ENCODE assay signal across 25 cellular contexts in genomic region chr9:117697046-117697445, GRCh38.
"Had no signal": no experiment of that assay in that cellular context is flagged by ENCODE, and none has a peak within 500 bp of the region (broad histone marks: within the 10 kb centered on the region; RNA-seq: fewer than 3 reads in every experiment).

No MANE protein-coding gene starts in this region.

- H3K27me3 Mint-ChIP-seq: stimulated activated memory B cell treated with anti-CD40 and anti-IgM and Interleukin-4, amounts not matched to agents 10 μg/mL and 1 μg/mL and 100 μg/mL, for 72 hours; stimulated activated naive CD8-positive, alpha-beta T cell treated with anti-CD3 and anti-CD28 coated beads, Interleukin-15, Interleukin-2, amounts not matched to agents 100 ng/mL and 50 ng/mL, for 24 hours had no signal

- H3K27ac ChIP-seq: coronary artery, hepatocyte, neural progenitor cell, pancreas, prostate gland, right lobe of liver, tibial artery had no signal

- H3K4me1 Mint-ChIP-seq: neural progenitor cell had no signal

- ATAC-seq: left cardiac atrium; left ventricle myocardium superior; natural killer cell treated with Interleukin-12 subunit alpha and Interleukin-12 subunit beta and Interleukin-15 and Interleukin-18, amount 100 ng/mL, for 72 hours; pancreas; right lobe of liver; stimulated activated memory B cell treated with anti-CD40 and anti-IgM and Interleukin-4, amounts not matched to agents 10 μg/mL and 1 μg/mL and 100 μg/mL, for 72 hours had no signal

- H3K4me3 ChIP-seq: coronary artery, hepatocyte, lung, neural progenitor cell, pancreas, prostate gland, right lobe of liver, tibial artery had no signal

- H3K4me3 Mint-ChIP-seq: endodermal cell; natural killer cell treated with Interleukin-12 subunit alpha and Interleukin-12 subunit beta and Interleukin-15 and Interleukin-18, amount 100 ng/mL, for 72 hours; neural progenitor cell; stimulated activated memory B cell treated with anti-CD40 and anti-IgM and Interleukin-4, amounts not matched to agents 10 μg/mL and 1 μg/mL and 100 μg/mL, for 72 hours; stimulated activated naive CD8-positive, alpha-beta T cell treated with anti-CD3 and anti-CD28 coated beads, Interleukin-15, Interleukin-2, amounts not matched to agents 100 ng/mL and 50 ng/mL, for 24 hours had no signal

- H3K27ac Mint-ChIP-seq: endodermal cell; natural killer cell treated with Interleukin-12 subunit alpha and Interleukin-12 subunit beta and Interleukin-15 and Interleukin-18, amount 100 ng/mL, for 72 hours; neural progenitor cell; stimulated activated memory B cell treated with anti-CD40 and anti-IgM and Interleukin-4, amounts not matched to agents 10 μg/mL and 1 μg/mL and 100 μg/mL, for 72 hours; stimulated activated naive CD8-positive, alpha-beta T cell treated with anti-CD3 and anti-CD28 coated beads, Interleukin-15, Interleukin-2, amounts not matched to agents 100 ng/mL and 50 ng/mL, for 24 hours had no signal

- H3K27me3 ChIP-seq: hepatocyte, neural progenitor cell, pancreas, right lobe of liver, tibial artery had no signal

- H3K4me1 ChIP-seq: neural progenitor cell, pancreas, prostate gland, right lobe of liver, tibial artery had no signal

- H3K36me3 ChIP-seq: neural progenitor cell, pancreas, prostate gland, right lobe of liver, tibial artery had no signal

- FAIRE-seq: endothelial cell of umbilical vein, kidney, pancreas had no signal

- H3K9me3 ChIP-seq: pancreas, prostate gland, right lobe of liver, tibial artery had no signal

- H3K36me3 Mint-ChIP-seq: natural killer cell treated with Interleukin-12 subunit alpha and Interleukin-12 subunit beta and Interleukin-15 and Interleukin-18, amount 100 ng/mL, for 72 hours; neural progenitor cell had no signal

- DNase-seq: effector CD4-positive, alpha-beta T cell; endodermal cell; foreskin melanocyte; head of caudate nucleus; kidney; left cardiac atrium; left ventricle myocardium superior; mesenchymal stem cell; midbrain; occipital lobe; pancreas; right lobe of liver; stimulated activated CD4-positive, alpha-beta T cell treated with anti-CD3 and anti-CD28 coated beads, Interleukin-15, amount 100 ng/mL, for 24 hours; stimulated activated CD4-positive, alpha-beta T cell treated with anti-CD3 and anti-CD28 coated beads, Interleukin-1b, Interleukin-23, amount 100 ng/mL, for 48 hours; stimulated activated CD4-positive, alpha-beta T cell treated with anti-CD3 and anti-CD28 coated beads, Interleukin-4, amount 100 ng/mL, for 24 hours; tibial artery had no signal
